ENCODE assay signal across 16 cellular contexts in genomic region chr2:236847538-236848263, GRCh38.
"Had no signal": no experiment of that assay in that cellular context is flagged by ENCODE, and none has a peak within 500 bp of the region (broad histone marks: within the 10 kb centered on the region; RNA-seq: fewer than 3 reads in every experiment).

No MANE protein-coding gene starts in this region.

- H3K36me3 ChIP-seq: heart left ventricle, sigmoid colon, transverse colon, WERI-Rb-1 had no signal

- H3K4me1 ChIP-seq: transverse colon had no signal

- DNase-seq: activated naive CD4-positive, alpha-beta T cell treated with Interleukin-2 at 50 U/mL for 16 hours; activated naive CD8-positive, alpha-beta T cell treated with anti-CD3 and anti-CD28 coated beads, Interleukin-2, amount 10 ng/mL, durations not matched to agents 7 days and 5 days; activated T-cell treated with anti-CD3 and anti-CD28 coated beads, Interleukin-2, amount 50 U/mL, for 48 hours; amniotic stem cell; cerebellar nuclear complex; heart left ventricle; left colon; sigmoid colon; stimulated activated CD4-positive, alpha-beta T cell treated with anti-CD3 and anti-CD28 coated beads, Interleukin-15, amount 100 ng/mL, for 24 hours; T-helper 2 cell; transverse colon; WERI-Rb-1 had no signal

- H3K27ac ChIP-seq: coronary artery, epithelial cell of prostate, heart left ventricle, sigmoid colon, transverse colon, WERI-Rb-1 had no signal

- H3K9me3 ChIP-seq: heart left ventricle, sigmoid colon, transverse colon had no signal

- H3K4me2 ChIP-seq: smooth muscle cell had no signal

- H3K27me3 ChIP-seq: heart left ventricle, sigmoid colon, transverse colon had no signal

- ATAC-seq: heart left ventricle; left colon; stimulated activated memory B cell treated with anti-CD40 and anti-IgM and Interleukin-4, amounts not matched to agents 10 μg/mL and 1 μg/mL and 100 μg/mL, for 72 hours had no signal

- H3K4me3 ChIP-seq: coronary artery, heart left ventricle, sigmoid colon, smooth muscle cell, transverse colon had no signal
